ENCODE assay signal across 16 cellular contexts in genomic region chr1:206167350-206168029, GRCh38. TPM values are rescaled to one million over a fixed set of nuclear protein-coding genes. Genes with fewer than 3 reads are reported as not detected.
A peak's percentile ranks its signal among the peaks of the same experiment; 100 is the strongest.
DNase-seq lines count a peak whose midpoint lies in the region; ATAC-seq and TF ChIP-seq lines count a peak whose summit lies in the region.
"Not testable (repeated sequence)": the region's sequence is repeated elsewhere in the genome, so short reads cannot be mapped to it uniquely, and the experiment has no call there.
"Had no signal": no experiment of that assay in that cellular context is flagged by ENCODE, and none has a peak within 500 bp of the region (broad histone marks: within the 10 kb centered on the region; RNA-seq: fewer than 3 reads in every experiment).

No MANE protein-coding gene starts in this region.

- DNase-seq in T-cell, result peak in 1 of 34 experiments; percentile 5
- not testable (repeated sequence) for DNase-seq in body of pancreas, heart right ventricle, mucosa of descending colon, spleen

- not testable (repeated sequence) for H3K9me3 ChIP-seq in body of pancreas, heart right ventricle, mucosa of descending colon, spleen

- ATAC-seq in GM18909 (IDR thresholded peaks at IDR 0.05; ENCODE audit: poor library complexity, unreplicated experiment), result peak; percentile 53
- ATAC-seq in HG03175 (IDR thresholded peaks at IDR 0.05; ENCODE audit: unreplicated experiment), result peak; percentile 47
- peak; percentile 54 to 63 (median 62) for ATAC-seq in T-cell (replicated peaks in 1 of 4)
- peak; percentile 80 for ATAC-seq in body of pancreas
- ATAC-seq in heart right ventricle, result peak in 7 of 8 donors; percentile 69 to 88 (median 83)
- peak; percentile 72 for ATAC-seq in mucosa of descending colon

- H3K4me3 Mint-ChIP-seq in T-cell, result not testable (repeated sequence)

- H3K4me1 ChIP-seq in ACC112 (ENCODE audit: control insufficient read depth, insufficient read depth, low read length, unreplicated experiment); body of pancreas; heart right ventricle; mucosa of descending colon (ENCODE audit: low read depth); spleen: not testable (repeated sequence)

- peak in 1 of 7 experiments; percentile 8 for TF ChIP-seq CTCF in body of pancreas (IDR thresholded peaks at IDR 0.05)
- TF ChIP-seq CTCF in heart right ventricle (IDR thresholded peaks at IDR 0.05), result peak in 7 of 9 donors; percentile 29 to 44 (median 37)
- peak; percentile 13 for TF ChIP-seq CTCF in mucosa of descending colon (IDR thresholded peaks at IDR 0.05)
- peak in 5 of 11 experiments; percentile 14 to 51 (median 38) for TF ChIP-seq CTCF in spleen (IDR thresholded peaks at IDR 0.05 in 8 of 11, conservative IDR thresholded peaks at IDR 0.05 in 3 of 11)

- H3K36me3 Mint-ChIP-seq in T-cell, result not testable (repeated sequence)

- H3K79me2 ChIP-seq in ACC112 (ENCODE audit: control insufficient read depth, insufficient read depth, low read length, unreplicated experiment), result not testable (repeated sequence)

- not testable (repeated sequence) for H3K4me3 ChIP-seq in ACC112 (ENCODE audit: low read depth, low read length); body of pancreas; heart right ventricle; mucosa of descending colon; spleen

- peak overlapping the region; percentile 50 for H2AFZ ChIP-seq in ACC112 (ENCODE audit: low read length, unreplicated experiment)

- POLR2A ChIA-PET in T-cell (lab: Charles Lee), result not testable (repeated sequence)

- not testable (repeated sequence) for TF ChIP-seq POLR2A in body of pancreas (IDR thresholded peaks at IDR 0.05); spleen (IDR thresholded peaks at IDR 0.05)

- not testable (repeated sequence) for H3K4me1 Mint-ChIP-seq in T-cell

- CTCF ChIA-PET in T-cell (lab: Charles Lee), result not testable (repeated sequence)

- H3K27ac ChIP-seq in ACC112 (ENCODE audit: low read depth, low read length); body of pancreas; heart right ventricle: not testable (repeated sequence)
- peak overlapping the region in 6 of 8 donors; percentile 26 to 77 (median 54) for H3K27ac ChIP-seq in spleen

- H3K27me3 ChIP-seq in ACC112 (ENCODE audit: insufficient read depth, low read length); body of pancreas; heart right ventricle; spleen (replicated peaks in 1 of 7): not testable (repeated sequence)

- not testable (repeated sequence) for H3K27me3 Mint-ChIP-seq in T-cell

- H3K9me3 Mint-ChIP-seq in T-cell, result not testable (repeated sequence)

- intact Hi-C loops in body of pancreas (cut with DNase I); heart right ventricle (cut with DNase I); mucosa of descending colon (cut with DNase I, micrococcal nuclease); spleen (cut with DNase I; ENCODE audit: low total_unique reads): not testable (repeated sequence)

- H3K27ac Mint-ChIP-seq in T-cell, result not testable (repeated sequence)

- 22 to 24% methylated on average over 5 of the region's 10 CpGs for WGBS in body of pancreas, 2 donors
- WGBS in heart right ventricle, 2 donors, result 23 to 26% methylated on average over 4 of the region's 10 CpGs
- 22 to 40% (median 37%) methylated on average over 3 to 4 of the region's 10 CpGs for WGBS in spleen, 5 donors

- not testable (repeated sequence) for H3K36me3 ChIP-seq in ACC112 (ENCODE audit: insufficient read depth, low read length); body of pancreas (replicated peaks in 1 of 2; ENCODE audit: insufficient read depth in 1 of 2, low read depth in 2 of 2); heart right ventricle; mucosa of descending colon (ENCODE audit: low read depth); spleen

RNA-seq across cellular contexts. Expression of gene FAM72A, which starts 35.1 kb away (rescaled TPM):
- total RNA-seq in T-cell (1 to 10 TPM in 3 of 5 donors, under 1 TPM in 2; 0.30 to 1.7 (median 1.5) TPM), body of pancreas (10 to 100 TPM in 1 of 2 donors, not detected in 1; 11.9 TPM), heart right ventricle (1 to 10 TPM in 5 of 10 donors, under 1 TPM in 2, not detected in 3; 0.38 to 2.9 (median 1.5) TPM), mucosa of descending colon (1 to 10 TPM in 2 of 3 donors, under 1 TPM in 1; 0.84 to 3.1 (median 2.5) TPM), spleen (10 to 100 TPM in 1 of 7 donors, 1 to 10 TPM in 6; 3.9 to 20.6 (median 7.3) TPM)
- polyA plus RNA-seq in heart right ventricle (1 to 10 TPM in 1 of 2 donors, under 1 TPM in 1; 0.88 to 1.3 TPM), spleen (1 to 10 TPM; 4.6 to 9.1 (median 7.8) TPM)

RNA-seq across cellular contexts. Expression of gene SRGAP2, which starts 35.9 kb away (rescaled TPM):
- total RNA-seq in T-cell, result 10 to 100 TPM; 26.1 to 37.0 (median 32.9) TPM
- total RNA-seq in body of pancreas, result 10 to 100 TPM; 10.2 to 23.6 TPM
- 10 to 100 TPM; 10.4 to 24.1 (median 15.5) TPM for total RNA-seq in heart right ventricle
- polyA plus RNA-seq in heart right ventricle, result 10 to 100 TPM in 1 of 2 donors, 1 to 10 TPM in 1; 7.6 to 13.2 TPM
- 10 to 100 TPM; 14.7 to 39.8 (median 16.8) TPM for total RNA-seq in mucosa of descending colon
- 100 to 1,000 TPM in 5 of 7 donors, 10 to 100 TPM in 2; 85.7 to 174 (median 122) TPM for total RNA-seq in spleen
- polyA plus RNA-seq in spleen, result 10 to 100 TPM; 11.9 to 31.6 (median 14.6) TPM

RNA-seq across cellular contexts. Expression of gene AVPR1B, which starts 50.3 kb away (rescaled TPM):
- total RNA-seq in T-cell, result under 1 TPM in 2 of 5 donors, not detected in 3; 0.12 to 0.33 TPM
- total RNA-seq in body of pancreas, result under 1 TPM in 1 of 2 donors, not detected in 1; 0.78 TPM
- total RNA-seq in heart right ventricle, result not detected
- polyA plus RNA-seq in heart right ventricle, result not detected
- total RNA-seq in mucosa of descending colon, result 1 to 10 TPM in 1 of 3 donors, under 1 TPM in 2; 0.72 to 1.9 (median 0.89) TPM
- total RNA-seq in spleen, result not detected
- not detected for polyA plus RNA-seq in spleen
- total RNA-seq: A172; activated CD4-positive, alpha-beta memory T cell treated with anti-CD3 and anti-CD28 coated beads, Interleukin-2, amount 10 ng/mL, durations not matched to agents 7 days and 5 days; activated T-helper 1 cell treated with anti-CD3 and anti-CD28 coated beads, Interleukin-12 subunit alpha, Interleukin-12 subunit beta, Interleukin-2, Interleukin-4 antibody, amounts not matched to agents 30 ng/mL and 10 ng/mL and 1 ng/mL, durations not matched to agents 14 hours and 24 hours and 36 hours; cardiac septum; kidney epithelial cell; posterior vena cava had no signal
- polyA plus RNA-seq: CD14-positive monocyte, IgD-negative memory B cell had no signal
